ENCODE assay signal across 9 cellular contexts in genomic region chr5:140261403-140262171, GRCh38. TPM values are rescaled to one million over a fixed set of nuclear protein-coding genes. Genes with fewer than 3 reads are reported as not detected.
DNase-seq lines count a peak whose midpoint lies in the region; FAIRE-seq and TF ChIP-seq lines count a peak whose summit lies in the region.
"Had no signal": no experiment of that assay in that cellular context is flagged by ENCODE, and none has a peak within 500 bp of the region (broad histone marks: within the 10 kb centered on the region; RNA-seq: fewer than 3 reads in every experiment).

No MANE protein-coding gene starts in this region.

- H3K79me2 ChIP-seq in smooth muscle cell (ENCODE audit: low read depth): peaks cover 67% of the 10 kb centered on the region

- H3K4me3 Mint-ChIP-seq in brain: no peak overlapping the region

- peaks cover 22% of the 10 kb centered on the region for H3K4me1 Mint-ChIP-seq in brain

- whole genome bisulfite sequencing in smooth muscle cell (ENCODE audit: low lambda C conversion rate): 24% methylated on average over 8 of the region's 8 CpGs

- H3K27ac ChIP-seq in smooth muscle cell (ENCODE audit: low read depth): peak overlapping the region; percentile 86

- peaks cover 5% of the 10 kb centered on the region for H3F3A ChIP-seq in smooth muscle cell (ENCODE audit: low read depth)

- H3K27me3 ChIP-seq in smooth muscle cell (ENCODE audit: low read depth): no peaks in the 10 kb centered on the region

- H3K27me3 Mint-ChIP-seq in brain: no peaks in the 10 kb centered on the region

- H3K9me3 ChIP-seq in smooth muscle cell (replicated peaks; ENCODE audit: low read depth): no peaks in the 10 kb centered on the region

- H4K20me1 ChIP-seq in smooth muscle cell (ENCODE audit: low read depth): peaks cover 38% of the 10 kb centered on the region

- peak overlapping the region; percentile 44 for H3K9ac ChIP-seq in smooth muscle cell (ENCODE audit: low read depth)

- H3K36me3 ChIP-seq in smooth muscle cell (ENCODE audit: low read depth): no peaks in the 10 kb centered on the region

- peaks cover 0 to 4% (median 0%) of the 10 kb centered on the region in 5 experiments for H3K9me3 Mint-ChIP-seq in brain

- peaks cover 45% of the 10 kb centered on the region for H3K36me3 Mint-ChIP-seq in brain

- FAIRE-seq in GM19239 (lab: Jason Lieb, UNC): no peak
- FAIRE-seq: A204.1 had no signal

- no peak overlapping the region for H2AFZ ChIP-seq in smooth muscle cell (ENCODE audit: low read depth)

- DNase-seq in DMS 273 (lab: John Stamatoyannopoulos, UW; ENCODE audit: unreplicated experiment): peak; percentile 59
- DNase-seq in DMS 273 treated with DMSO at 0.1 percent for 48 hours (lab: John Stamatoyannopoulos, UW): no peak
- peak; percentile 79 for DNase-seq in NCI-H226
- peak; percentile 62 for DNase-seq in iPS-NIHi11 (ENCODE audit: low spot score)
- no peak for DNase-seq in smooth muscle cell (lab: John Stamatoyannopoulos, UW; ENCODE audit: unreplicated experiment)
- no peak for DNase-seq in GF-D8 (lab: John Stamatoyannopoulos, UW)
- DNase-seq in GM19239 (ENCODE audit: insufficient read length, low spot score): no peak

- peak overlapping the region in 3 of 5 experiments; percentile 58 to 84 (median 72) for H3K27ac Mint-ChIP-seq in brain

- H3K4me3 ChIP-seq in smooth muscle cell: no peak overlapping the region

- peaks cover 15% of the 10 kb centered on the region for H3K4me1 ChIP-seq in smooth muscle cell (ENCODE audit: low read depth)

- peak overlapping the region; percentile 81 for H3K4me2 ChIP-seq in smooth muscle cell

- TF ChIP-seq CTCF in brain (conservative IDR thresholded peaks at IDR 0.05) (no peak), smooth muscle cell (IDR thresholded peaks at IDR 0.05; ENCODE audit: borderline replicate concordance, insufficient read depth, poor library complexity, severe bottlenecking) (no peak)

RNA-seq across cellular contexts. Expression of gene PFDN1, which starts 41.3 kb away (rescaled TPM):
- 92.3 TPM for polyA plus RNA-seq in brain (ENCODE audit: insufficient read depth, low read depth, low replicate concordance)
- 140 and 154 TPM in 2 replicates for total RNA-seq in smooth muscle cell
- polyA plus RNA-seq in smooth muscle cell: 145 and 159 TPM in 2 replicates

Comparison
In these comparisons a context has a peak if more than half of its experiments do, and no peak if none do; other contexts are left out.
1. DNase-seq: peak in DMS 273 (single experiment), NCI-H226 (single experiment) and iPS-NIHi11 (single experiment); none in DMS 273 treated with DMSO at 0.1 percent for 48 hours (single experiment), smooth muscle cell (single experiment), GF-D8 (single experiment) and GM19239 (single experiment).